ENCODE assay signal across 22 cellular contexts in genomic region chr16:30623558-30624283, GRCh38. TPM values are rescaled to one million over a fixed set of nuclear protein-coding genes. Genes with fewer than 3 reads are reported as not detected.
DNase-seq lines count a peak whose midpoint lies in the region; TF ChIP-seq lines count a peak whose summit lies in the region.
"Had no signal": no experiment of that assay in that cellular context is flagged by ENCODE, and none has a peak within 500 bp of the region (broad histone marks: within the 10 kb centered on the region; RNA-seq: fewer than 3 reads in every experiment).

No MANE protein-coding gene starts in this region.

- peak overlapping the region; percentile 71 for H2AK5ac ChIP-seq in neuronal stem cell (ENCODE audit: low read depth, low read length)

- no peak overlapping the region for H4K91ac ChIP-seq in neuronal stem cell (ENCODE audit: low read depth, low read length, poor library complexity)

- H3K36me3 ChIP-seq in Karpas-422 (ENCODE audit: insufficient read depth, low read length) (no peaks in the 10 kb centered on the region), neuronal stem cell (replicated peaks in 1 of 2; ENCODE audit: control insufficient read depth in 2 of 2, insufficient read depth in 2 of 2, low read length in 2 of 2) (no peaks in the 10 kb centered on the region)
- H3K36me3 ChIP-seq: lower lobe of right lung, prostate gland, thyroid gland had no signal

- no peaks in the 10 kb centered on the region for H3K9me2 ChIP-seq in Karpas-422 (replicated peaks; ENCODE audit: insufficient read depth, low read length)

- no peaks in the 10 kb centered on the region for H3K79me2 ChIP-seq in Karpas-422 (ENCODE audit: low read length)

- H2BK12ac ChIP-seq in neuronal stem cell (ENCODE audit: low read length): no peak overlapping the region

- no peak overlapping the region for H4K8ac ChIP-seq in neuronal stem cell (ENCODE audit: low read depth, low read length)

- CTCF ChIA-PET in GM10248 (lab: Yijun Ruan, JAX): interaction anchor here (1.4 to 3.2 kb wide), 3 partner anchors 8 to 194 kb away, joined by 3 to 13 read pairs (median 3); partner anchors contain the start of gene DCTPP1

- H3K9ac ChIP-seq in Karpas-422 (ENCODE audit: low read length) (no peak overlapping the region), neuronal stem cell (ENCODE audit: low read depth, low read length, poor library complexity) (no peak overlapping the region)

- no peak overlapping the region for H2BK15ac ChIP-seq in neuronal stem cell (ENCODE audit: low read length)

- POLR2A ChIA-PET in GM10248 (lab: Yijun Ruan, JAX): interaction anchor here (0.6 kb wide), 1 partner anchor 208 kb away, joined by 7 read pairs; no protein-coding TSS in a partner anchor

- no peak overlapping the region for H3K23ac ChIP-seq in neuronal stem cell (ENCODE audit: low read depth, low read length, poor library complexity)

- peaks cover 48% of the 10 kb centered on the region for H3K4me1 ChIP-seq in Karpas-422 (ENCODE audit: low read length)
- peaks cover 0 to 7% of the 10 kb centered on the region in 2 donors for H3K4me1 ChIP-seq in neuronal stem cell (ENCODE audit: control insufficient read depth in 2 of 2, insufficient read depth in 1 of 2, low read depth in 1 of 2, low read length in 2 of 2)
- H3K4me1 ChIP-seq: prostate gland had no signal

- no peak overlapping the region for H3K14ac ChIP-seq in neuronal stem cell (ENCODE audit: low read length)

- no peak overlapping the region for H3K4me3 ChIP-seq in Karpas-422 (ENCODE audit: low read length)
- no peak overlapping the region for H3K4me3 ChIP-seq in epithelial cell of esophagus (ENCODE audit: low read length)
- H3K4me3 ChIP-seq in neuronal stem cell (ENCODE audit: low read length in 2 of 2): no peak overlapping the region
- H3K4me3 ChIP-seq: lower lobe of right lung, prostate gland, thyroid gland had no signal

- no peaks in the 10 kb centered on the region for H4K20me1 ChIP-seq in Karpas-422 (ENCODE audit: insufficient read depth, low read depth, low read length)

- H3K18ac ChIP-seq in neuronal stem cell (ENCODE audit: low read length): no peak overlapping the region

- H2AFZ ChIP-seq in Karpas-422 (ENCODE audit: low read length) (peak overlapping the region; percentile 38), neuronal stem cell (ENCODE audit: low read length) (peak overlapping the region; percentile 47)

- no peaks in the 10 kb centered on the region for H3K79me1 ChIP-seq in neuronal stem cell (ENCODE audit: low read depth, low read length)

- H3K9me3 ChIP-seq in Karpas-422 (ENCODE audit: low read length) (no peaks in the 10 kb centered on the region; the same call in 1 of the 2 replicates), neuronal stem cell (replicated peaks in 1 of 2; ENCODE audit: control insufficient read depth in 2 of 2, insufficient read depth in 1 of 2, low read depth in 1 of 2, low read length in 2 of 2) (peaks cover 3 to 12% of the 10 kb centered on the region in 2 donors)
- H3K9me3 ChIP-seq: lower lobe of right lung, prostate gland, thyroid gland had no signal

- H3K4ac ChIP-seq in neuronal stem cell (ENCODE audit: low read length): no peak overlapping the region

- no peaks in the 10 kb centered on the region for H3K27me3 ChIP-seq in Karpas-422 (ENCODE audit: low read length)
- H3K27me3 ChIP-seq in neuronal stem cell (ENCODE audit: control insufficient read depth in 3 of 3, insufficient read depth in 3 of 3, low read depth in 1 of 3, low read length in 3 of 3): peaks cover 0 to 24% (median 0%) of the 10 kb centered on the region in 3 experiments
- H3K27me3 ChIP-seq: thyroid gland had no signal

- H3K27ac ChIP-seq in Karpas-422 (ENCODE audit: low read length) (peak overlapping the region; percentile 91), neuronal stem cell (replicated peaks; ENCODE audit: low read length) (no peak overlapping the region)
- H3K27ac ChIP-seq: lower lobe of right lung, prostate gland, thyroid gland had no signal

- H2BK120ac ChIP-seq in neuronal stem cell (ENCODE audit: low read depth, low read length): no peak overlapping the region

- no peak overlapping the region for H3K4me2 ChIP-seq in Karpas-422 (ENCODE audit: low read depth, low read length, poor library complexity, severe bottlenecking)
- no peak overlapping the region for H3K4me2 ChIP-seq in neuronal stem cell (ENCODE audit: insufficient read depth, low read length, poor library complexity, severe bottlenecking)

- TF ChIP-seq CTCF in epithelial cell of esophagus (IDR thresholded peaks at IDR 0.05; ENCODE audit: insufficient read depth, low read depth, low read length, missing control alignments) (no peak), GM10248 (IDR thresholded peaks at IDR 0.05; ENCODE audit: control extremely low read depth, extremely low read depth, low read depth, missing control alignments) (no peak)

- no CpG with 5 or more reads among the region's 10 CpGs for WGBS in neuronal stem cell (ENCODE audit: extremely low coverage in 2 of 2, insufficient read length in 2 of 2, insufficient replicate concordance in 1 of 2), 2 donors

- H2BK5ac ChIP-seq in neuronal stem cell (ENCODE audit: low read length): no peak overlapping the region

- DNase-seq in Karpas-422 (no peak), epithelial cell of esophagus (ENCODE audit: low read depth) (peak; percentile 53), neuronal stem cell (ENCODE audit: low spot score) (no peak), GM10248 (ENCODE audit: extremely low spot score) (no peak), DMS153 (lab: John Stamatoyannopoulos, UW) (no peak), NCI-H2227 treated with DMSO at 0.1 percent for 48 hours (lab: John Stamatoyannopoulos, UW) (no peak)
- DNase-seq: activated CD8-positive, alpha-beta T cell treated with anti-CD3 and anti-CD28 coated beads for 36 hours; activated gamma-delta T cell; activated naive CD8-positive, alpha-beta T cell treated with anti-CD3 and anti-CD28 coated beads, Interleukin-2, amount 50 U/mL, for 24 hours; CD4-positive, CD25-positive, alpha-beta regulatory T cell; effector CD4-positive, alpha-beta T cell; IMR-90; islet precursor cell; lower lobe of right lung; MM.1S; NCI-H1417 treated with DMSO at 0.1 percent for 48 hours; NCI-H524 treated with DMSO at 0.1 percent for 48 hours; small intestine; stimulated activated naive CD8-positive, alpha-beta T cell treated with anti-CD3 and anti-CD28 coated beads, Interleukin-15, Interleukin-2, amounts not matched to agents 100 U/mL and 50 U/mL, for 24 hours; T1000; thyroid gland had no signal

RNA-seq across cellular contexts. Expression of gene ZNF689, which starts 13.5 kb away (rescaled TPM):
- 6.9 and 7.5 TPM in 2 replicates for total RNA-seq in Karpas-422 (2014; rRNA removed; shearing (Covaris generic); ENCODE audit: low replicate concordance)
- polyA plus RNA-seq in neuronal stem cell (2013, experiment 1 of 2): 17.0 TPM
- 18.5 TPM for polyA plus RNA-seq in neuronal stem cell (2013, experiment 2 of 2)

RNA-seq across cellular contexts. Expression of gene PRR14, which starts 27.0 kb away (rescaled TPM):
- 17.4 and 42.0 TPM in 2 replicates for total RNA-seq in Karpas-422 (2014; rRNA removed; shearing (Covaris generic); ENCODE audit: low replicate concordance)
- 52.4 TPM for polyA plus RNA-seq in neuronal stem cell (2013, experiment 1 of 2)
- 55.2 TPM for polyA plus RNA-seq in neuronal stem cell (2013, experiment 2 of 2)

RNA-seq across cellular contexts. Expression of gene FBRS, which starts 34.5 kb away (rescaled TPM):
- 32.9 and 36.1 TPM in 2 replicates for total RNA-seq in Karpas-422 (2014; rRNA removed; shearing (Covaris generic); ENCODE audit: low replicate concordance)
- polyA plus RNA-seq in neuronal stem cell (2013, experiment 1 of 2): 30.9 TPM
- polyA plus RNA-seq in neuronal stem cell (2013, experiment 2 of 2): 31.8 TPM

RNA-seq across cellular contexts. Expression of gene ZNF785, which starts 38.2 kb away (rescaled TPM):
- 14.9 and 20.8 TPM in 2 replicates for total RNA-seq in Karpas-422 (2014; rRNA removed; shearing (Covaris generic); ENCODE audit: low replicate concordance)
- 12.5 TPM for polyA plus RNA-seq in neuronal stem cell (2013, experiment 1 of 2)
- 12.6 TPM for polyA plus RNA-seq in neuronal stem cell (2013, experiment 2 of 2)

RNA-seq across cellular contexts. Expression of gene ZNF688, which starts 52.2 kb away (rescaled TPM):
- total RNA-seq in Karpas-422 (2014; rRNA removed; shearing (Covaris generic); ENCODE audit: low replicate concordance): 18.0 and 24.9 TPM in 2 replicates
- polyA plus RNA-seq in neuronal stem cell (2013, experiment 1 of 2): 6.6 TPM
- polyA plus RNA-seq in neuronal stem cell (2013, experiment 2 of 2): 7.2 TPM
